In genomic region chr7:137886266-137886665, GRCh38 we compare ENCODE assay signal across 16 cellular contexts. TPM values are rescaled to one million over a fixed set of nuclear protein-coding genes. Genes with fewer than 3 reads are reported as not detected.
DNase-seq lines count a peak whose midpoint lies in the region; ATAC-seq, FAIRE-seq and TF ChIP-seq lines count a peak whose summit lies in the region.
"Had no signal": no experiment of that assay in that cellular context is flagged by ENCODE, and none has a peak within 500 bp of the region (broad histone marks: within the 10 kb centered on the region; RNA-seq: fewer than 3 reads in every experiment).

No MANE protein-coding gene starts in this region.

- no peak overlapping the region for H2BK120ac ChIP-seq in mesendoderm (ENCODE audit: low read depth, low read length)

- no peaks in the 10 kb centered on the region for H3K9me3 ChIP-seq in astrocyte (ENCODE audit: insufficient read depth, low read depth, low read length)
- no peaks in the 10 kb centered on the region for H3K9me3 ChIP-seq in transverse colon

- H3K4me3 ChIP-seq in astrocyte (ENCODE audit: insufficient read depth, low read depth, low read length), result no peak overlapping the region
- H3K4me3 ChIP-seq in mesendoderm (ENCODE audit: low read length), result no peak overlapping the region
- H3K4me3 ChIP-seq in transverse colon, result no peak overlapping the region
- H3K4me3 ChIP-seq: A549 had no signal

- H4K20me1 ChIP-seq in astrocyte (ENCODE audit: insufficient read depth, low read length), result no peaks in the 10 kb centered on the region

- no peak overlapping the region for H3K56ac ChIP-seq in mesendoderm (ENCODE audit: low read length)

- no peak overlapping the region for H3K23ac ChIP-seq in mesendoderm (ENCODE audit: low read length)

- no peak overlapping the region for H3K4me3 Mint-ChIP-seq in astrocyte (ENCODE audit: unreplicated experiment)
- H3K4me3 Mint-ChIP-seq: activated CD4-positive, alpha-beta memory T cell treated with anti-CD3 and anti-CD28 coated beads, Interleukin-2, amount 10 ng/mL, durations not matched to agents 7 days and 5 days had no signal

- H3K4me1 ChIP-seq in astrocyte (ENCODE audit: insufficient read depth, low read length) (peaks cover 37% of the 10 kb centered on the region), mesendoderm (ENCODE audit: control insufficient read depth, low read depth, low read length) (no peaks in the 10 kb centered on the region), transverse colon (peaks cover 0 to 12% (median 9%) of the 10 kb centered on the region in 4 donors)

- H3K27me3 ChIP-seq in astrocyte (ENCODE audit: insufficient read depth, low read length) (no peaks in the 10 kb centered on the region), mesendoderm (ENCODE audit: insufficient read depth, low read length, poor library complexity) (no peaks in the 10 kb centered on the region), transverse colon (no peaks in the 10 kb centered on the region)

- no peak overlapping the region for H3K18ac ChIP-seq in mesendoderm (ENCODE audit: low read length)

- FAIRE-seq in astrocyte (lab: Jason Lieb, UNC), result no peak
- FAIRE-seq: A549, GM12892 had no signal

- H2BK15ac ChIP-seq in mesendoderm (replicated peaks; ENCODE audit: low read depth), result no peak overlapping the region

- no peak for TF ChIP-seq POLR2A in transverse colon (IDR thresholded peaks at IDR 0.05)

- H3K4ac ChIP-seq in mesendoderm (ENCODE audit: low read depth, low read length), result no peak overlapping the region

- in situ Hi-C loops in transverse colon (cut with MboI; ENCODE audit: low pct_ligation_motif_present in 1 of 4, low pct_unique_long_range_greater_than_20kb in 1 of 4, low sequenced_read_pairs in 3 of 4), result no loop called here

- ATAC-seq in Right ventricle myocardium superior (ENCODE audit: poor library complexity), result peak; percentile 12
- ATAC-seq in left cardiac atrium, result no peak
- no peak for ATAC-seq in GM21367 (IDR thresholded peaks at IDR 0.05; ENCODE audit: unreplicated experiment)
- no peak for ATAC-seq in left colon
- ATAC-seq: A549, SK-N-SH treated with all-trans-retinoic acid at 6 μM for 48 hours had no signal

- no CpG with 5 or more reads among the region's 3 CpGs for WGBS in mesendoderm (ENCODE audit: extremely low coverage, insufficient coverage, low lambda C conversion rate)
- 76% methylated on average over 2 to 3 of the region's 3 CpGs for WGBS in transverse colon (ENCODE audit: low coverage in 1 of 2), 2 donors

- peaks cover 36% of the 10 kb centered on the region for H3K4me1 Mint-ChIP-seq in astrocyte (ENCODE audit: low read depth, unreplicated experiment)

- no peak overlapping the region for H3K4me2 ChIP-seq in astrocyte (ENCODE audit: low read length)
- H3K4me2 ChIP-seq in mesendoderm (ENCODE audit: low read length), result no peak overlapping the region
- H3K4me2 ChIP-seq: A549 had no signal

- H3K9ac ChIP-seq in astrocyte (ENCODE audit: low read length), result peak overlapping the region; percentile 23
- no peak overlapping the region for H3K9ac ChIP-seq in mesendoderm (ENCODE audit: low read length)

- H3K27ac Mint-ChIP-seq in astrocyte (ENCODE audit: unreplicated experiment), result peak overlapping the region; percentile 79
- H3K27ac Mint-ChIP-seq: activated CD4-positive, alpha-beta memory T cell treated with anti-CD3 and anti-CD28 coated beads, Interleukin-2, amount 10 ng/mL, durations not matched to agents 7 days and 5 days had no signal

- peaks cover 39% of the 10 kb centered on the region for H3K36me3 Mint-ChIP-seq in astrocyte (ENCODE audit: low read depth, unreplicated experiment)

- H3K9me3 Mint-ChIP-seq in astrocyte (ENCODE audit: unreplicated experiment), result no peaks in the 10 kb centered on the region
- H3K9me3 Mint-ChIP-seq: activated CD4-positive, alpha-beta memory T cell treated with anti-CD3 and anti-CD28 coated beads, Interleukin-2, amount 10 ng/mL, durations not matched to agents 7 days and 5 days had no signal

- no peak overlapping the region for H2AFZ ChIP-seq in astrocyte (ENCODE audit: low read depth, low read length)

- H3K79me2 ChIP-seq in astrocyte (ENCODE audit: insufficient read depth, low read length), result peaks cover 9% of the 10 kb centered on the region
- no peaks in the 10 kb centered on the region for H3K79me2 ChIP-seq in mesendoderm (ENCODE audit: control insufficient read depth, insufficient read depth, low read length)

- no peaks in the 10 kb centered on the region for H3K27me3 Mint-ChIP-seq in astrocyte (ENCODE audit: low read depth, unreplicated experiment)
- H3K27me3 Mint-ChIP-seq: activated CD4-positive, alpha-beta memory T cell treated with anti-CD3 and anti-CD28 coated beads, Interleukin-2, amount 10 ng/mL, durations not matched to agents 7 days and 5 days had no signal

- no peak overlapping the region for H4K8ac ChIP-seq in mesendoderm (ENCODE audit: low read depth, low read length)

- intact Hi-C loops in Right ventricle myocardium superior (cut with DNase I), result no loop called here
- intact Hi-C loops in left cardiac atrium (cut with DNase I), result no loop called here
- intact Hi-C loops in transverse colon (cut with DNase I; ENCODE audit: low total_unique reads), result no loop called here
- intact Hi-C loops in left colon (cut with DNase I, micrococcal nuclease), result no loop called here

- DNase-seq in Right ventricle myocardium superior (no peak), left cardiac atrium (no peak), astrocyte (ENCODE audit: low read depth) (no peak), mesendoderm (peak; percentile 31), transverse colon (no peak), NCI-H1930 (lab: John Stamatoyannopoulos, UW) (no peak), left colon (no peak)
- DNase-seq: activated CD4-positive, alpha-beta memory T cell treated with anti-CD3 and anti-CD28 coated beads, Interleukin-2, amount 10 ng/mL, durations not matched to agents 7 days and 5 days; activated effector memory CD4-positive, alpha-beta T cell treated with Interleukin-2 at 50 U/mL for 16 hours; NCI-H1436 treated with DMSO at 0.1 percent for 48 hours; OCI-M1 had no signal

- no peak overlapping the region for H2AK5ac ChIP-seq in mesendoderm (ENCODE audit: low read length)

- no peak for TF ChIP-seq EP300 in transverse colon (IDR thresholded peaks at IDR 0.05; ENCODE audit: low read depth)

- H3K79me1 ChIP-seq in mesendoderm (ENCODE audit: low read length), result no peaks in the 10 kb centered on the region

- TF ChIP-seq CTCF in astrocyte (IDR thresholded peaks at IDR 0.05; ENCODE audit: insufficient read depth, low read depth, low read length) (no peak), transverse colon (IDR thresholded peaks at IDR 0.05) (no peak)

- peak overlapping the region; percentile 1 for H3K27ac ChIP-seq in astrocyte (ENCODE audit: low read depth, low read length)
- H3K27ac ChIP-seq in mesendoderm (ENCODE audit: low read depth, low read length), result no peak overlapping the region
- peak overlapping the region in 3 of 4 donors; percentile 10 to 41 (median 12) for H3K27ac ChIP-seq in transverse colon
- H3K27ac ChIP-seq: A549 had no signal

- H4K5ac ChIP-seq in mesendoderm (ENCODE audit: low read length), result no peak overlapping the region

- H3K36me3 ChIP-seq in astrocyte (ENCODE audit: insufficient read depth, low read length), result peaks cover 43% of the 10 kb centered on the region
- H3K36me3 ChIP-seq in mesendoderm (ENCODE audit: control insufficient read depth, insufficient read depth, low read length), result peaks cover 13% of the 10 kb centered on the region
- H3K36me3 ChIP-seq in transverse colon, result peaks cover 0 to 34% (median 13%) of the 10 kb centered on the region in 4 donors

- H2BK5ac ChIP-seq in mesendoderm (ENCODE audit: low read length), result no peak overlapping the region

RNA-seq across cellular contexts. Expression of gene DGKI, which starts 39.5 kb away (rescaled TPM):
- total RNA-seq in Right ventricle myocardium superior, result 1.4 TPM
- 10 to 100 TPM in 1 of 2 donors, 1 to 10 TPM in 1; 7.2 to 19.1 TPM for total RNA-seq in left cardiac atrium
- 6.3 and 7.5 TPM in 2 replicates for total RNA-seq in astrocyte
- 0.15 TPM for polyA plus RNA-seq in mesendoderm (2013, experiment 1 of 2)
- polyA plus RNA-seq in mesendoderm (2013, experiment 2 of 2), result 0.22 TPM
- total RNA-seq in transverse colon, result 1 to 10 TPM in 1 of 4 donors, under 1 TPM in 2, not detected in 1; 0.64 to 1.2 (median 1.00) TPM
- total RNA-seq in left colon, result under 1 TPM; 0.24 to 0.34 TPM
- total RNA-seq: G401 had no signal
